ENCODE assay signal across 1 cellular context in genomic region chr9:128946945-128947422, GRCh38.
TF ChIP-seq lines count a peak whose summit lies in the region.

No MANE protein-coding gene starts in this region.

TF ChIP-seq in HCT116, 20 proteins besides CTCF, POLR2A, EP300 and RAD21 (continued from another document):
- no peak for TF ChIP-seq ZBTB33 (IDR thresholded peaks at IDR 0.05; ENCODE audit: extremely low read depth, insufficient replicate concordance, low read length)
- no peak for TF ChIP-seq JUND (IDR thresholded peaks at IDR 0.05)
- TF ChIP-seq SP1 (IDR thresholded peaks at IDR 0.05; ENCODE audit: low read depth): no peak
- no peak for TF ChIP-seq ZNF274 (IDR thresholded peaks at IDR 0.05; ENCODE audit: low read depth, low read length)
- no peak for TF ChIP-seq MAX (IDR thresholded peaks at IDR 0.05)
- no peak for TF ChIP-seq ELF1 (IDR thresholded peaks at IDR 0.05; ENCODE audit: borderline replicate concordance, low read depth)
- TF ChIP-seq EZH2phosphoT487 (IDR thresholded peaks at IDR 0.05; ENCODE audit: borderline replicate concordance): no peak
- TF ChIP-seq FOSL1 (IDR thresholded peaks at IDR 0.05; ENCODE audit: low read depth): no peak
- no peak for TF ChIP-seq CBX3 (IDR thresholded peaks at IDR 0.05; ENCODE audit: low read depth)
- TF ChIP-seq EGR1 (IDR thresholded peaks at IDR 0.05; ENCODE audit: low read depth): no peak
- no peak for TF ChIP-seq ZFX (IDR thresholded peaks at IDR 0.05)
- TF ChIP-seq TCF7L2 (IDR thresholded peaks at IDR 0.05; ENCODE audit: borderline replicate concordance, extremely low read depth, insufficient read depth, insufficient read length): no peak
- no peak for TF ChIP-seq ATF3 (IDR thresholded peaks at IDR 0.05)
- TF ChIP-seq EZH2 (IDR thresholded peaks at IDR 0.05): no peak
